In the genomic region with DNA sequence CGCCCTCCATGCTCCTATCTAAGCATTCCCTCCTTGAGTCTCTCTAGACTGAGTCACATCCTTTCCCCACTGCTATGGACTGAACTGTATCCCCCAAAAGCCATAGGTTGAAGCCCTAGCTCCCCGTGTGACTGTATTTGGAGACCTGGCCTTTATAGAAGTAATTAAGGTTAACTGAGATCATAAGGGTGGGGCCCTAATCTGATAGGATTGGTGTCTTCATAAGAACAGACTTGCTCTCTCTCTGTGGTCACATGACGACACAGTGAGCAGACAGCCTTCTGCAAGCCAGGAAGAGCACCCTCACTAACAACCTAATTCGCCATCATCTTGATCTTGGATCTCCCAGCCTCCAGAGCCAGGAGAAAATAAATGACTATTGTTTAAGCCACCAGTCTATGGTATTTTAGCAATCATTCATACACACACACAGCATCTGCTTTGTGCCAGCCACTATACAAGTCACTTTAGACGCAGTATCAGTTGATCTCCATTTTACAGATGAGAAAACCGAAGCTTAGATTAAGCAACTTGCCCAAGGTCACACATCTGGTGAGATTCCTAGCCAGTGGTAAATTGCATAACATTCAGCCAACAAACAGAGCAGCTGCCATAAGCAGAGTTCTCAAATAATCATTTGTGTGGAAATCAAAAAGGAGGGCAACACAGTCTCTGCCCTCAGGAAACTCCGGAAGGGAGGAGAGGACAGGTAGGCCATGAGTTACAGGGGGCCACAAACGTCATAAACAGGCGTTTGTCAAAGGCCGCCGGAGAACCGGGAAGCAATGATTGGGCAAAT, we compare ENCODE assay signal across 10 cellular contexts.
DNase-seq lines count a peak whose midpoint lies in the region; ATAC-seq and TF ChIP-seq lines count a peak whose summit lies in the region.
"Had no signal": no experiment of that assay in that cellular context is flagged by ENCODE, and none has a peak within 500 bp of the region (broad histone marks: within the 10 kb centered on the region; RNA-seq: fewer than 3 reads in every experiment).

No MANE protein-coding gene starts in this region.

- peaks cover 21% of the 10 kb centered on the region for H3K4me1 Mint-ChIP-seq in HFFc6 (ENCODE audit: low read depth)
- peaks cover 12% of the 10 kb centered on the region for H3K4me1 Mint-ChIP-seq in activated CD8-positive, alpha-beta T cell treated with anti-CD3 and anti-CD28 coated beads for 36 hours (ENCODE audit: low read depth)

- POLR2A ChIA-PET in activated CD8-positive, alpha-beta T cell treated with anti-CD3 and anti-CD28 coated beads for 36 hours (lab: Charles Lee): interaction anchor here (0.8 to 1.2 kb wide), 2 partner anchors 9 to 10 kb away, joined by 3 to 4 read pairs; no protein-coding TSS in a partner anchor

- CTCF ChIA-PET in activated CD8-positive, alpha-beta T cell treated with anti-CD3 and anti-CD28 coated beads for 36 hours (lab: Charles Lee): interaction anchor here (1.6 kb wide), 1 partner anchor 246 kb away, joined by 3 read pairs; no protein-coding TSS in a partner anchor

- no peak for ATAC-seq in activated CD8-positive, alpha-beta T cell treated with anti-CD3 and anti-CD28 coated beads for 36 hours
- no peak for ATAC-seq in HG03175 (IDR thresholded peaks at IDR 0.05; ENCODE audit: unreplicated experiment)
- no peak for ATAC-seq in HG02571 (IDR thresholded peaks at IDR 0.05; ENCODE audit: unreplicated experiment)

- peaks cover 31% of the 10 kb centered on the region for H3K9me3 Mint-ChIP-seq in HFFc6
- H3K9me3 Mint-ChIP-seq in activated CD8-positive, alpha-beta T cell treated with anti-CD3 and anti-CD28 coated beads for 36 hours: peaks cover 14% of the 10 kb centered on the region

- H3K79me2 ChIP-seq in ACC112 (ENCODE audit: control insufficient read depth, insufficient read depth, low read length, unreplicated experiment): no peaks in the 10 kb centered on the region

- TF ChIP-seq CTCF in HFFc6 (IDR thresholded peaks at IDR 0.05): no peak
- TF ChIP-seq CTCF in activated CD8-positive, alpha-beta T cell treated with anti-CD3 and anti-CD28 coated beads for 36 hours (IDR thresholded peaks at IDR 0.05): no peak

- H3K27me3 ChIP-seq in ACC112 (ENCODE audit: insufficient read depth, low read length): no peaks in the 10 kb centered on the region
- H3K27me3 ChIP-seq in layer of hippocampus (ENCODE audit: control insufficient read depth, insufficient read depth, low read length): no peaks in the 10 kb centered on the region

- peak overlapping the region; percentile 77; the same call in 1 of the 2 replicates for H3K27ac ChIP-seq in ACC112 (ENCODE audit: low read depth, low read length)
- H3K27ac ChIP-seq in layer of hippocampus (ENCODE audit: low read depth, low read length): peak overlapping the region; percentile 68

- DNase-seq in HFFc6 (no peak), NCI-H2081 treated with DMSO at 0.1 percent for 48 hours (lab: John Stamatoyannopoulos, UW) (no peak), GOT3 (lab: John Stamatoyannopoulos, UW) (no peak)
- no peak for DNase-seq in activated CD8-positive, alpha-beta T cell treated with anti-CD3 and anti-CD28 coated beads for 36 hours
- DNase-seq: NCI-H1694 had no signal

- peak overlapping the region; percentile 27; the same call in 1 of the 2 replicates for H3K27ac Mint-ChIP-seq in HFFc6
- H3K27ac Mint-ChIP-seq in activated CD8-positive, alpha-beta T cell treated with anti-CD3 and anti-CD28 coated beads for 36 hours: no peak overlapping the region

- peaks cover 23% of the 10 kb centered on the region for H3K27me3 Mint-ChIP-seq in HFFc6 (ENCODE audit: insufficient read depth)
- H3K27me3 Mint-ChIP-seq in activated CD8-positive, alpha-beta T cell treated with anti-CD3 and anti-CD28 coated beads for 36 hours: peaks cover 54% of the 10 kb centered on the region

- intact Hi-C loops in activated CD8-positive, alpha-beta T cell treated with anti-CD3 and anti-CD28 coated beads for 36 hours (cut with micrococcal nuclease): no loop called here

- H3K4me3 ChIP-seq in ACC112 (ENCODE audit: low read depth, low read length): no peak overlapping the region; the same call in 1 of the 2 replicates

- H2AFZ ChIP-seq in ACC112 (ENCODE audit: low read length, unreplicated experiment): no peak overlapping the region

- H3K36me3 ChIP-seq in ACC112 (ENCODE audit: insufficient read depth, low read length): no peaks in the 10 kb centered on the region
- H3K36me3 ChIP-seq: HAP-1 had no signal

- peaks cover 12% of the 10 kb centered on the region; the same call in 1 of the 2 replicates for H3K36me3 Mint-ChIP-seq in HFFc6 (ENCODE audit: low read depth)
- no peaks in the 10 kb centered on the region for H3K36me3 Mint-ChIP-seq in activated CD8-positive, alpha-beta T cell treated with anti-CD3 and anti-CD28 coated beads for 36 hours (ENCODE audit: low read depth)

- peaks cover 15% of the 10 kb centered on the region for H3K4me1 ChIP-seq in ACC112 (ENCODE audit: control insufficient read depth, insufficient read depth, low read length, unreplicated experiment)

- H3K4me3 Mint-ChIP-seq in HFFc6: peak overlapping the region; percentile 58
- peak overlapping the region; percentile 7 for H3K4me3 Mint-ChIP-seq in activated CD8-positive, alpha-beta T cell treated with anti-CD3 and anti-CD28 coated beads for 36 hours
